ENCODE assay signal across 20 cellular contexts in the genomic region with DNA sequence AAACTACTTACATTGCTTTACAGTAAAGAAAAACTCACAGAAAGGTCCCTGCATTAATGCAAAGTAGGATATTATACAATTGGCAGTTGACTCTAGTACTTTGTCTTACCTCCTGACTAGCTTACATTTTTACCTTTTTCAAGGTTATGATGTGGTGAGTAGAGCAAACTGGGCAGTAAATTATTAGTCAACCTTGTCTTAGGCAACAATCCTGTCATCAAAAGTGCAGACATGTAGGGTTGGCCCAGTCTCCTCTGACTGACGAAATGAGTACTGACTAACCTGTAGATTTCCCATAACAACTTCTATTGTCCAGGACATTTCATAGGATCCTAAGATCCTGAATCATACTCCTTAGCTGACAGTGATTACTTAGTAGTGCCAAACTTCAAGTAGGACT.
DNase-seq lines count a peak whose midpoint lies in the region; ATAC-seq, FAIRE-seq and TF ChIP-seq lines count a peak whose summit lies in the region.
"Had no signal": no experiment of that assay in that cellular context is flagged by ENCODE, and none has a peak within 500 bp of the region (broad histone marks: within the 10 kb centered on the region; RNA-seq: fewer than 3 reads in every experiment).

No MANE protein-coding gene starts in this region.

- BruUV-seq in PC-3 (replicated peaks; lab: Mats Ljungman, UMichigan) = no TSS peak

- 44% methylated on average over 1 of the region's 1 CpG for WGBS in liver

- H3K36me3 ChIP-seq in PC-3 (ENCODE audit: low read depth, low read length) (no peaks in the 10 kb centered on the region), liver (ENCODE audit: control insufficient read depth in 4 of 4, insufficient read depth in 3 of 4, low read depth in 1 of 4, low read length in 3 of 4) (no peaks in the 10 kb centered on the region)
- H3K36me3 ChIP-seq: brain microvascular endothelial cell, neutrophil, vagina had no signal

- DNase-seq in GM12892 (ENCODE audit: insufficient read length) (no peak), PC-3 (peak; percentile 65), epidermal melanocyte (ENCODE audit: insufficient read length, low spot score) (no peak), chondrocyte (ENCODE audit: low spot score) (no peak)
- DNase-seq: activated T-cell treated with anti-CD3 and anti-CD28 coated beads, Interleukin-2, amount 50 U/mL, for 1 hour; brain microvascular endothelial cell; dorsolateral prefrontal cortex; left ventricle myocardium superior; NCI-H1092 treated with DMSO at 0.1 percent for 48 hours; right cardiac atrium; stimulated activated CD4-positive, alpha-beta T cell treated with anti-CD3 and anti-CD28 coated beads, Interleukin-2, amount 100 ng/mL, for 24 hours had no signal

- peak; percentile 79 for FAIRE-seq in GM12892 (lab: Jason Lieb, UNC)
- FAIRE-seq: TTC549 had no signal

- H3K9me3 Mint-ChIP-seq in chondrocyte (ENCODE audit: low read depth) = peaks cover 4% of the 10 kb centered on the region

- H3K27ac Mint-ChIP-seq in chondrocyte (ENCODE audit: unreplicated experiment) = no peak overlapping the region
- H3K27ac Mint-ChIP-seq: activated naive CD4-positive, alpha-beta T cell treated with anti-CD3 and anti-CD28 coated beads, Interleukin-2, amount 50 U/mL, for 24 hours had no signal

- H3K27me3 ChIP-seq in PC-3 (ENCODE audit: low read length) (no peaks in the 10 kb centered on the region), liver (ENCODE audit: control insufficient read depth in 4 of 4, insufficient read depth in 4 of 4, low read length in 3 of 4) (no peaks in the 10 kb centered on the region)
- H3K27me3 ChIP-seq: brain microvascular endothelial cell, dorsolateral prefrontal cortex, neutrophil, vagina had no signal

- H3K4me1 Mint-ChIP-seq in chondrocyte (ENCODE audit: low read depth) = peaks cover 6% of the 10 kb centered on the region
- H3K4me1 Mint-ChIP-seq: activated naive CD4-positive, alpha-beta T cell treated with anti-CD3 and anti-CD28 coated beads, Interleukin-2, amount 50 U/mL, for 24 hours had no signal

- H3K4me2 ChIP-seq in PC-3 (ENCODE audit: low read length) = no peak overlapping the region

- no peaks in the 10 kb centered on the region for H3K27me3 Mint-ChIP-seq in chondrocyte (ENCODE audit: low read depth)
- H3K27me3 Mint-ChIP-seq: activated naive CD4-positive, alpha-beta T cell treated with anti-CD3 and anti-CD28 coated beads, Interleukin-2, amount 50 U/mL, for 24 hours had no signal

- TF ChIP-seq RAD21 in liver (IDR thresholded peaks at IDR 0.05) = peak in 1 of 2 donors; percentile 10

- no peak overlapping the region for H3K4me3 Mint-ChIP-seq in chondrocyte (ENCODE audit: unreplicated experiment)
- H3K4me3 Mint-ChIP-seq: activated naive CD4-positive, alpha-beta T cell treated with anti-CD3 and anti-CD28 coated beads, Interleukin-2, amount 50 U/mL, for 24 hours had no signal

- H3K4me1 ChIP-seq in PC-3 (ENCODE audit: insufficient read depth, low read length) = no peaks in the 10 kb centered on the region
- peaks cover 0 to 6% (median 0%) of the 10 kb centered on the region in 4 donors for H3K4me1 ChIP-seq in liver (ENCODE audit: control insufficient read depth in 4 of 4, insufficient read depth in 4 of 4, low read length in 3 of 4)
- H3K4me1 ChIP-seq: vagina had no signal

- peaks cover 3% of the 10 kb centered on the region for H3K36me3 Mint-ChIP-seq in chondrocyte (ENCODE audit: low read depth)

- ATAC-seq in PC-3 (no peak; the same call in 1 of the 2 replicates), esophagus mucosa (peak; percentile 100), HG02885 (IDR thresholded peaks at IDR 0.05; ENCODE audit: poor library complexity, unreplicated experiment) (no peak), GM21786 (IDR thresholded peaks at IDR 0.05; ENCODE audit: unreplicated experiment) (no peak)
- ATAC-seq: left ventricle myocardium superior, Panc1, right cardiac atrium had no signal

- H3K4me3 ChIP-seq in PC-3 (ENCODE audit: low read length) (no peak overlapping the region), liver (ENCODE audit: low read depth in 1 of 3, low read length in 3 of 3) (no peak overlapping the region)
- H3K4me3 ChIP-seq: dorsolateral prefrontal cortex, vagina had no signal

- H3K27ac ChIP-seq in PC-3 (ENCODE audit: low read length) (no peak overlapping the region), liver (ENCODE audit: low read depth in 1 of 2, low read length in 2 of 2) (no peak overlapping the region)
- H3K27ac ChIP-seq: brain microvascular endothelial cell, dorsolateral prefrontal cortex, neutrophil, vagina had no signal

- POLR2A ChIA-PET in PC-3 (lab: Charles Lee; ENCODE audit: unreplicated experiment) = no interaction called here

- no peak overlapping the region for H2AFZ ChIP-seq in PC-3 (ENCODE audit: low read length)

- no peaks in the 10 kb centered on the region for H3K9me2 ChIP-seq in PC-3 (replicated peaks; ENCODE audit: low read length)

- H3K9ac ChIP-seq in PC-3 (ENCODE audit: low read length) = no peak overlapping the region
- no peak overlapping the region for H3K9ac ChIP-seq in liver (ENCODE audit: low read depth in 1 of 2, low read length in 2 of 2)

- H3K9me3 ChIP-seq in PC-3 (ENCODE audit: low read length) = no peaks in the 10 kb centered on the region
- no peaks in the 10 kb centered on the region for H3K9me3 ChIP-seq in liver (ENCODE audit: control insufficient read depth in 4 of 4, low read length in 3 of 4)
- H3K9me3 ChIP-seq: neutrophil, vagina had no signal

- no peaks in the 10 kb centered on the region for H4K20me1 ChIP-seq in PC-3 (ENCODE audit: low read length)

- no peaks in the 10 kb centered on the region for H3K79me2 ChIP-seq in PC-3 (ENCODE audit: low read length)

- TF ChIP-seq CTCF in PC-3 (conservative IDR thresholded peaks at IDR 0.05; ENCODE audit: low read depth, low read length) = no peak
- no peak for TF ChIP-seq CTCF in liver (IDR thresholded peaks at IDR 0.05; ENCODE audit: low read depth, low read length, missing input control)
- no peak for TF ChIP-seq CTCF in chondrocyte (IDR thresholded peaks at IDR 0.05)

- intact Hi-C loops in PC-3 (cut with micrococcal nuclease) = no loop called here

- H3F3A ChIP-seq in PC-3 (ENCODE audit: low read length, unreplicated experiment) = no peaks in the 10 kb centered on the region

- TF ChIP-seq POLR2A in GM12892 (IDR thresholded peaks at IDR 0.05; ENCODE audit: low read depth, low read length) = no peak

- CTCF ChIA-PET in PC-3 (lab: Charles Lee) = no interaction called here

TF ChIP-seq in liver, 16 proteins besides CTCF, POLR2A, EP300 and RAD21 (continues in another document):
- TF ChIP-seq FOXA2 (IDR thresholded peaks at IDR 0.05) = no peak
- TF ChIP-seq FOXA1 (IDR thresholded peaks at IDR 0.05) = no peak
- TF ChIP-seq YY1 (IDR thresholded peaks at IDR 0.05) = peak; percentile 12
- TF ChIP-seq, protein P1, sequence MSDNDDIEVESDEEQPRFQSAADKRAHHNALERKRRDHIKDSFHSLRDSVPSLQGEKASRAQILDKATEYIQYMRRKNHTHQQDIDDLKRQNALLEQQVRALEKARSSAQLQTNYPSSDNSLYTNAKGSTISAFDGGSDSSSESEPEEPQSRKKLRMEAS (IDR thresholded peaks at IDR 0.05) = no peak
- TF ChIP-seq EGR1 (IDR thresholded peaks at IDR 0.05; ENCODE audit: low read depth in 2 of 2) = no peak
- no peak for TF ChIP-seq TAF1 (conservative IDR thresholded peaks at IDR 0.05)
- TF ChIP-seq, protein P2, sequence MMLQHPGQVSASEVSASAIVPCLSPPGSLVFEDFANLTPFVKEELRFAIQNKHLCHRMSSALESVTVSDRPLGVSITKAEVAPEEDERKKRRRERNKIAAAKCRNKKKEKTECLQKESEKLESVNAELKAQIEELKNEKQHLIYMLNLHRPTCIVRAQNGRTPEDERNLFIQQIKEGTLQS (IDR thresholded peaks at IDR 0.05) = peak; percentile 80
- TF ChIP-seq, protein P3, sequence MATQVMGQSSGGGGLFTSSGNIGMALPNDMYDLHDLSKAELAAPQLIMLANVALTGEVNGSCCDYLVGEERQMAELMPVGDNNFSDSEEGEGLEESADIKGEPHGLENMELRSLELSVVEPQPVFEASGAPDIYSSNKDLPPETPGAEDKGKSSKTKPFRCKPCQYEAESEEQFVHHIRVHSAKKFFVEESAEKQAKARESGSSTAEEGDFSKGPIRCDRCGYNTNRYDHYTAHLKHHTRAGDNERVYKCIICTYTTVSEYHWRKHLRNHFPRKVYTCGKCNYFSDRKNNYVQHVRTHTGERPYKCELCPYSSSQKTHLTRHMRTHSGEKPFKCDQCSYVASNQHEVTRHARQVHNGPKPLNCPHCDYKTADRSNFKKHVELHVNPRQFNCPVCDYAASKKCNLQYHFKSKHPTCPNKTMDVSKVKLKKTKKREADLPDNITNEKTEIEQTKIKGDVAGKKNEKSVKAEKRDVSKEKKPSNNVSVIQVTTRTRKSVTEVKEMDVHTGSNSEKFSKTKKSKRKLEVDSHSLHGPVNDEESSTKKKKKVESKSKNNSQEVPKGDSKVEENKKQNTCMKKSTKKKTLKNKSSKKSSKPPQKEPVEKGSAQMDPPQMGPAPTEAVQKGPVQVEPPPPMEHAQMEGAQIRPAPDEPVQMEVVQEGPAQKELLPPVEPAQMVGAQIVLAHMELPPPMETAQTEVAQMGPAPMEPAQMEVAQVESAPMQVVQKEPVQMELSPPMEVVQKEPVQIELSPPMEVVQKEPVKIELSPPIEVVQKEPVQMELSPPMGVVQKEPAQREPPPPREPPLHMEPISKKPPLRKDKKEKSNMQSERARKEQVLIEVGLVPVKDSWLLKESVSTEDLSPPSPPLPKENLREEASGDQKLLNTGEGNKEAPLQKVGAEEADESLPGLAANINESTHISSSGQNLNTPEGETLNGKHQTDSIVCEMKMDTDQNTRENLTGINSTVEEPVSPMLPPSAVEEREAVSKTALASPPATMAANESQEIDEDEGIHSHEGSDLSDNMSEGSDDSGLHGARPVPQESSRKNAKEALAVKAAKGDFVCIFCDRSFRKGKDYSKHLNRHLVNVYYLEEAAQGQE (IDR thresholded peaks at IDR 0.05) = no peak
- TF ChIP-seq JUND (IDR thresholded peaks at IDR 0.05) = peak in 1 of 2 donors; percentile 60
- TF ChIP-seq, protein P4, sequence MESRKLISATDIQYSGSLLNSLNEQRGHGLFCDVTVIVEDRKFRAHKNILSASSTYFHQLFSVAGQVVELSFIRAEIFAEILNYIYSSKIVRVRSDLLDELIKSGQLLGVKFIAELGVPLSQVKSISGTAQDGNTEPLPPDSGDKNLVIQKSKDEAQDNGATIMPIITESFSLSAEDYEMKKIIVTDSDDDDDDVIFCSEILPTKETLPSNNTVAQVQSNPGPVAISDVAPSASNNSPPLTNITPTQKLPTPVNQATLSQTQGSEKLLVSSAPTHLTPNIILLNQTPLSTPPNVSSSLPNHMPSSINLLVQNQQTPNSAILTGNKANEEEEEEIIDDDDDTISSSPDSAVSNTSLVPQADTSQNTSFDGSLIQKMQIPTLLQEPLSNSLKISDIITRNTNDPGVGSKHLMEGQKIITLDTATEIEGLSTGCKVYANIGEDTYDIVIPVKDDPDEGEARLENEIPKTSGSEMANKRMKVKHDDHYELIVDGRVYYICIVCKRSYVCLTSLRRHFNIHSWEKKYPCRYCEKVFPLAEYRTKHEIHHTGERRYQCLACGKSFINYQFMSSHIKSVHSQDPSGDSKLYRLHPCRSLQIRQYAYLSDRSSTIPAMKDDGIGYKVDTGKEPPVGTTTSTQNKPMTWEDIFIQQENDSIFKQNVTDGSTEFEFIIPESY (IDR thresholded peaks at IDR 0.05) = no peak
- TF ChIP-seq NR2F2 (IDR thresholded peaks at IDR 0.05) = no peak
- TF ChIP-seq GABPA (IDR thresholded peaks at IDR 0.05 in 1 of 2, conservative IDR thresholded peaks at IDR 0.05 in 1 of 2) = no peak
